Comparison of ENCODE assay signal across 18 cellular contexts in genomic region chr9:88197016-88197415, GRCh38. TPM values are rescaled to one million over a fixed set of nuclear protein-coding genes. Genes with fewer than 3 reads are reported as not detected.
DNase-seq lines count a peak whose midpoint lies in the region; FAIRE-seq and TF ChIP-seq lines count a peak whose summit lies in the region.
"Had no signal": no experiment of that assay in that cellular context is flagged by ENCODE, and none has a peak within 500 bp of the region (broad histone marks: within the 10 kb centered on the region; RNA-seq: fewer than 3 reads in every experiment).

No MANE protein-coding gene starts in this region.

- POLR2A ChIA-PET in AG04450 (lab: Yijun Ruan, JAX), result interaction anchor here (1.2 to 1.4 kb wide), 2 partner anchors 9 to 387 kb away, joined by 7 read pairs; no protein-coding TSS in a partner anchor

- H3K9me3 Mint-ChIP-seq in mesothelial cell of epicardium, result no peaks in the 10 kb centered on the region
- H3K9me3 Mint-ChIP-seq: CD14-positive monocyte had no signal

- CTCF ChIA-PET in AG04450 (lab: Charles Lee), result no interaction called here

- no peak for FAIRE-seq in bronchial epithelial cell (lab: Jason Lieb, UNC)
- FAIRE-seq: GM12878, HTR-8/SVneo had no signal

- peak overlapping the region; percentile 89 for H3K27ac Mint-ChIP-seq in mesothelial cell of epicardium

- H3K27me3 ChIP-seq in AG04450 (ENCODE audit: control insufficient read depth, insufficient read depth, low read length) (no peaks in the 10 kb centered on the region), bronchial epithelial cell (ENCODE audit: control insufficient read depth, insufficient read depth, low read length) (no peaks in the 10 kb centered on the region)

- no peak overlapping the region for H3K4me3 ChIP-seq in AG04450 (ENCODE audit: low read depth, low read length)
- no peak overlapping the region for H3K4me3 ChIP-seq in bronchial epithelial cell (ENCODE audit: low read depth, low read length)
- H3K4me3 ChIP-seq: GM12878, skin epidermis had no signal

- peak overlapping the region; percentile 25 for H3K4me3 Mint-ChIP-seq in mesothelial cell of epicardium

- no peaks in the 10 kb centered on the region for H3K36me3 ChIP-seq in bronchial epithelial cell (ENCODE audit: control insufficient read depth, insufficient read depth, low read length)

- DNase-seq in AG04450 (ENCODE audit: low read depth, low spot score) (peak; percentile 23), KG1 (lab: John Stamatoyannopoulos, UW) (peak; percentile 6), bronchial epithelial cell (ENCODE audit: low read depth) (peak; percentile 50), mesothelial cell of epicardium (ENCODE audit: low spot score in 2 of 2, unreplicated experiment in 2 of 2) (peak in 1 of 2 experiments; percentile 55), OCI-M1 (lab: John Stamatoyannopoulos, UW) (no peak), NCI-H69 (lab: John Stamatoyannopoulos, UW) (no peak), iPS-NIHi7 (ENCODE audit: extremely low spot score) (no peak)
- DNase-seq in stimulated activated naive CD4-positive, alpha-beta T cell treated with Interleukin-2 at 50 U/mL for 16 hours (lab: John Stamatoyannopoulos, UW), result no peak
- DNase-seq: activated T-cell treated with anti-CD3 and anti-CD28 coated beads, Interleukin-2, amount 50 U/mL, for 48 hours; central memory CD4-positive, alpha-beta T cell; NCI-H1930 had no signal

- no peaks in the 10 kb centered on the region for H3K36me3 Mint-ChIP-seq in mesothelial cell of epicardium
- H3K36me3 Mint-ChIP-seq: CD14-positive monocyte had no signal

- H3K4me1 Mint-ChIP-seq in mesothelial cell of epicardium, result peaks cover 50% of the 10 kb centered on the region

- no peak overlapping the region for H3K27ac ChIP-seq in AG04450 (ENCODE audit: low read depth, low read length)
- H3K27ac ChIP-seq: VCaP had no signal

- H3K27me3 Mint-ChIP-seq in mesothelial cell of epicardium (ENCODE audit: low read depth), result no peaks in the 10 kb centered on the region

- no peaks in the 10 kb centered on the region for H3K9me3 ChIP-seq in AG04450 (ENCODE audit: control insufficient read depth, insufficient read depth, low read length)

- no peak for TF ChIP-seq CTCF in AG04450 (IDR thresholded peaks at IDR 0.05; ENCODE audit: low read depth, low read length)
- no peak for TF ChIP-seq CTCF in bronchial epithelial cell (IDR thresholded peaks at IDR 0.05; ENCODE audit: insufficient read depth, low read length, severe bottlenecking)
- no peak for TF ChIP-seq CTCF in mesothelial cell of epicardium (IDR thresholded peaks at IDR 0.05; ENCODE audit: unreplicated experiment)

RNA-seq across cellular contexts. Expression of gene SPATA31C2, which starts 58.7 kb away (rescaled TPM):
- polyA plus RNA-seq in AG04450 (2011; rRNA removed), result not detected in 2 replicates
- not detected in 2 replicates for polyA minus RNA-seq in AG04450 (2011; rRNA and poly(A)+ RNA removed)
- total RNA-seq in bronchial epithelial cell (not detected in 2 replicates), mesothelial cell of epicardium (0.29 to 0.38 TPM (median 0.34 TPM) in 3 replicates)
- total RNA-seq: glomerular endothelial cell, GM12878, mesenteric fat pad had no signal
- polyA plus RNA-seq: CD14-positive monocyte, GM12878 had no signal

Comparison
In these comparisons a context has a peak if more than half of its experiments do, and no peak if none do; other contexts are left out.
1. DNase-seq: peak in AG04450 (single experiment), KG1 (single experiment) and bronchial epithelial cell (single experiment); none in OCI-M1 (single experiment), NCI-H69 (single experiment), iPS-NIHi7 (single experiment) and stimulated activated naive CD4-positive, alpha-beta T cell treated with Interleukin-2 at 50 U/mL for 16 hours (single experiment).